ENCODE assay signal across 24 cellular contexts in genomic region chr10:94465684-94466083, GRCh38.
"Had no signal": no experiment of that assay in that cellular context is flagged by ENCODE, and none has a peak within 500 bp of the region (broad histone marks: within the 10 kb centered on the region; RNA-seq: fewer than 3 reads in every experiment).

No MANE protein-coding gene starts in this region.

- H3K4me1 ChIP-seq: left ventricle myocardium inferior, neural progenitor cell, right atrium auricular region, tibial nerve, upper lobe of left lung, vagina had no signal

- H3K27me3 ChIP-seq: neural progenitor cell, neutrophil, right atrium auricular region, right lobe of liver, tibial nerve, upper lobe of left lung, vagina had no signal

- DNase-seq: hypothalamus; immature natural killer cell; islet precursor cell; left ventricle myocardium inferior; mesendoderm; naive B cell; natural killer cell; nephron progenitor cell; occipital lobe; right lobe of liver; stimulated activated CD4-positive, alpha-beta T cell treated with anti-CD3 and anti-CD28 coated beads, Interleukin-4, amount 100 ng/mL, for 24 hours; stimulated activated naive CD4-positive, alpha-beta T cell; stimulated activated naive CD8-positive, alpha-beta T cell treated with anti-CD3 and anti-CD28 coated beads, Interleukin-15, amount 100 ng/mL, for 72 hours; substantia nigra; upper lobe of left lung had no signal

- H2AFZ ChIP-seq: neural progenitor cell had no signal

- H3K36me3 ChIP-seq: neural progenitor cell, neutrophil, right atrium auricular region, right lobe of liver, upper lobe of left lung, vagina had no signal

- H3K27ac ChIP-seq: left ventricle myocardium inferior, neural progenitor cell, neutrophil, right atrium auricular region, right lobe of liver, tibial nerve, upper lobe of left lung, vagina had no signal

- H3K27ac Mint-ChIP-seq: immature natural killer cell; mesothelial cell of epicardium; naive B cell; natural killer cell; nephron progenitor cell; neural progenitor cell; progenitor cell of endocrine pancreas; stimulated activated effector memory CD8-positive, alpha-beta T cell treated with anti-CD3 and anti-CD28 coated beads, Interleukin-12 subunit alpha, Interleukin-12 subunit beta, amount 100 ng/mL, for 72 hours; stimulated activated naive CD8-positive, alpha-beta T cell treated with anti-CD3 and anti-CD28 coated beads, Interleukin-15, amount 100 ng/mL, for 72 hours had no signal

- H3K36me3 Mint-ChIP-seq: natural killer cell; stimulated activated effector memory CD8-positive, alpha-beta T cell treated with anti-CD3 and anti-CD28 coated beads, Interleukin-12 subunit alpha, Interleukin-12 subunit beta, amount 100 ng/mL, for 72 hours had no signal

- H3K9me3 Mint-ChIP-seq: stimulated activated effector memory CD8-positive, alpha-beta T cell treated with anti-CD3 and anti-CD28 coated beads, Interleukin-12 subunit alpha, Interleukin-12 subunit beta, amount 100 ng/mL, for 72 hours had no signal

- H3K9ac ChIP-seq: neural progenitor cell had no signal

- H3K4me3 ChIP-seq: left ventricle myocardium inferior, lung, neural progenitor cell, right atrium auricular region, right lobe of liver, tibial nerve, upper lobe of left lung, vagina had no signal

- H3K4me3 Mint-ChIP-seq: immature natural killer cell; mesothelial cell of epicardium; naive B cell; natural killer cell; nephron progenitor cell; neural progenitor cell; stimulated activated effector memory CD8-positive, alpha-beta T cell treated with anti-CD3 and anti-CD28 coated beads, Interleukin-12 subunit alpha, Interleukin-12 subunit beta, amount 100 ng/mL, for 72 hours; stimulated activated naive CD8-positive, alpha-beta T cell treated with anti-CD3 and anti-CD28 coated beads, Interleukin-15, amount 100 ng/mL, for 72 hours had no signal

- H3K4me1 Mint-ChIP-seq: immature natural killer cell; mesothelial cell of epicardium; naive B cell; natural killer cell; nephron progenitor cell; neural progenitor cell; stimulated activated effector memory CD8-positive, alpha-beta T cell treated with anti-CD3 and anti-CD28 coated beads, Interleukin-12 subunit alpha, Interleukin-12 subunit beta, amount 100 ng/mL, for 72 hours; stimulated activated naive CD8-positive, alpha-beta T cell treated with anti-CD3 and anti-CD28 coated beads, Interleukin-15, amount 100 ng/mL, for 72 hours had no signal

- H3K9me3 ChIP-seq: neutrophil, right lobe of liver, vagina had no signal

- H3K4me2 ChIP-seq: neural progenitor cell had no signal

- H3K27me3 Mint-ChIP-seq: progenitor cell of endocrine pancreas had no signal
